10 cellular contexts compared by ENCODE assay signal in genomic region chr12:123937707-123938600, GRCh38. TPM values are rescaled to one million over a fixed set of nuclear protein-coding genes. Genes with fewer than 3 reads are reported as not detected.
DNase-seq lines count a peak whose midpoint lies in the region; ATAC-seq and TF ChIP-seq lines count a peak whose summit lies in the region.
"Had no signal": no experiment of that assay in that cellular context is flagged by ENCODE, and none has a peak within 500 bp of the region (broad histone marks: within the 10 kb centered on the region; RNA-seq: fewer than 3 reads in every experiment).

No MANE protein-coding gene starts in this region.

- no peak overlapping the region for H3K27ac Mint-ChIP-seq in Calu3 (ENCODE audit: unreplicated experiment)

- BruUV-seq in Calu3 (replicated peaks; lab: Mats Ljungman, UMichigan): no TSS peak

- peak; percentile 41 for DNase-seq in activated CD8-positive, alpha-beta memory T cell treated with anti-CD3 and anti-CD28 coated beads, Interleukin-2, amount 50 U/mL, for 4 hours
- peak; percentile 24 for DNase-seq in fibroblast of villous mesenchyme (ENCODE audit: low read depth)
- peak; percentile 39 for DNase-seq in stimulated activated CD8-positive, alpha-beta memory T cell treated with anti-CD3 and anti-CD28 coated beads, Interleukin-4, amount 100 ng/mL, for 24 hours (ENCODE audit: low read depth)
- no peak for DNase-seq in NCI-H526 (lab: John Stamatoyannopoulos, UW)
- no peak for DNase-seq in T1000 (lab: John Stamatoyannopoulos, UW)
- no peak for DNase-seq in Calu3
- DNase-seq: occipital lobe, SHP77 treated with DMSO at 0.1 percent for 48 hours had no signal

- intact Hi-C loops in Calu3 (cut with micrococcal nuclease; ENCODE audit: unreplicated experiment): no loop called here

- no peak overlapping the region for H3K4me3 Mint-ChIP-seq in Calu3 (ENCODE audit: low read depth, unreplicated experiment)

- no peaks in the 10 kb centered on the region for H3K9me3 Mint-ChIP-seq in Calu3 (ENCODE audit: low read depth, unreplicated experiment)

- ATAC-seq in HG03342 (IDR thresholded peaks at IDR 0.05; ENCODE audit: unreplicated experiment) (peak; percentile 56), HG03460 (IDR thresholded peaks at IDR 0.05; ENCODE audit: unreplicated experiment) (no peak)

- TF ChIP-seq CTCF in fibroblast of villous mesenchyme (IDR thresholded peaks at IDR 0.05; ENCODE audit: insufficient read depth, low read depth, low read length) (no peak), Calu3 (IDR thresholded peaks at IDR 0.05; ENCODE audit: unreplicated experiment) (no peak)

- CTCF ChIA-PET in Calu3 (lab: Charles Lee): no interaction called here

- no peaks in the 10 kb centered on the region for H3K4me1 Mint-ChIP-seq in Calu3 (ENCODE audit: low read depth, unreplicated experiment)

- no peaks in the 10 kb centered on the region for H3K27me3 Mint-ChIP-seq in Calu3 (ENCODE audit: unreplicated experiment)

- H3K4me3 ChIP-seq in fibroblast of villous mesenchyme (ENCODE audit: low read depth, low read length): no peak overlapping the region

- H3K36me3 Mint-ChIP-seq in Calu3 (ENCODE audit: insufficient read depth, unreplicated experiment): peaks cover 10% of the 10 kb centered on the region

RNA-seq across cellular contexts. Expression of gene CCDC92, which starts 34.7 kb away (rescaled TPM):
- total RNA-seq in fibroblast of villous mesenchyme (8.2 and 10.0 TPM in 2 replicates), Calu3 (2022) (31.8 and 35.0 TPM in 2 replicates)

RNA-seq across cellular contexts. Expression of gene ZNF664, which starts 35.1 kb away (rescaled TPM):
- total RNA-seq in fibroblast of villous mesenchyme (40.6 and 46.2 TPM in 2 replicates), Calu3 (2022) (130 and 147 TPM in 2 replicates)

Comparison
In these comparisons a context has a peak if more than half of its experiments do, and no peak if none do; other contexts are left out.
1. DNase-seq: peak in activated CD8-positive, alpha-beta memory T cell treated with anti-CD3 and anti-CD28 coated beads, Interleukin-2, amount 50 U/mL, for 4 hours (single experiment), fibroblast of villous mesenchyme (single experiment) and stimulated activated CD8-positive, alpha-beta memory T cell treated with anti-CD3 and anti-CD28 coated beads, Interleukin-4, amount 100 ng/mL, for 24 hours (single experiment); none in NCI-H526 (0 of 2), T1000 (single experiment) and Calu3 (single experiment).